12 cellular contexts compared by ENCODE assay signal in the genomic region with DNA sequence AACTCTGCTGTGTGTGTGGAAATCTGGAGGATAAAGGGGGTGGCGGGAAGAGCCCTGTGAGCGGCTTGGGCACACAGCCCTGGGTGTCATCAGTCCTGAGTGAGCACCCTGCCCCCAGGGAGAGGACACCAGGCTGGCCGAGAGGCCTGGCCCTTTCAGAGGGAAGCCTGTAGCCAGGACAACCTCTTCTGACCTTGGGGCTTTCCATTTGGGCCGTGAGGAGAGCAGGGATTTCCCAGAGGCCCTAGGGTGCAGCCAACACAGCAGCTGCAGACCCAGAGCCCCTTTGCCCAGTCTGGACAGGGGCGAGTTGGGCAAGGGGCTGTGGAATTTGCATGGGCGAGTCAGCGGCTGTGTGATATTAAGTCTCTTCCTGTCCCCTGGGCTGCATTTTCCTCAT.
"Had no signal": no experiment of that assay in that cellular context is flagged by ENCODE, and none has a peak within 500 bp of the region (broad histone marks: within the 10 kb centered on the region; RNA-seq: fewer than 3 reads in every experiment).

No MANE protein-coding gene starts in this region.

- H3K27me3 ChIP-seq: tibial artery, uterus had no signal

- H3K9me3 Mint-ChIP-seq: activated T-helper 1 cell treated with anti-CD3 and anti-CD28 coated beads, Interleukin-12 subunit alpha, Interleukin-12 subunit beta, Interleukin-2, Interleukin-4 antibody, amounts not matched to agents 30 ng/mL and 10 ng/mL and 1 ng/mL, durations not matched to agents 14 hours and 24 hours and 36 hours; brain; dendritic cell treated with granulocyte-macrophage colony-stimulating factor and Interleukin-4, amounts not matched to agents 40 ng/mL and 50 ng/mL, for 4 days; nephron progenitor cell had no signal

- H3K4me3 ChIP-seq: skin epidermis, tibial artery, uterus had no signal

- H3K4me3 Mint-ChIP-seq: activated T-helper 1 cell treated with anti-CD3 and anti-CD28 coated beads, Interleukin-12 subunit alpha, Interleukin-12 subunit beta, Interleukin-2, Interleukin-4 antibody, amounts not matched to agents 30 ng/mL and 10 ng/mL and 1 ng/mL, durations not matched to agents 14 hours and 24 hours and 36 hours; brain; dendritic cell treated with granulocyte-macrophage colony-stimulating factor and Interleukin-4, amounts not matched to agents 40 ng/mL and 50 ng/mL, for 4 days; nephron progenitor cell had no signal

- DNase-seq: activated CD4-positive, CD25-positive, alpha-beta regulatory T cell treated with anti-CD3 and anti-CD28 coated beads, Interleukin-2, amount 50 U/mL, for 72 hours; activated naive CD4-positive, alpha-beta T cell treated with Interleukin-2 at 50 U/mL for 16 hours; amniotic stem cell; left cardiac atrium; nephron progenitor cell; T-helper 9 cell; tibial artery; uterus had no signal

- H3K27ac ChIP-seq: skin epidermis, tibial artery, uterus had no signal

- H3K27me3 Mint-ChIP-seq: dendritic cell treated with granulocyte-macrophage colony-stimulating factor and Interleukin-4, amounts not matched to agents 40 ng/mL and 50 ng/mL, for 4 days had no signal

- H3K9me3 ChIP-seq: tibial artery, uterus had no signal

- H3K27ac Mint-ChIP-seq: activated T-helper 1 cell treated with anti-CD3 and anti-CD28 coated beads, Interleukin-12 subunit alpha, Interleukin-12 subunit beta, Interleukin-2, Interleukin-4 antibody, amounts not matched to agents 30 ng/mL and 10 ng/mL and 1 ng/mL, durations not matched to agents 14 hours and 24 hours and 36 hours; dendritic cell treated with granulocyte-macrophage colony-stimulating factor and Interleukin-4, amounts not matched to agents 40 ng/mL and 50 ng/mL, for 4 days; nephron progenitor cell had no signal

- H3K4me1 Mint-ChIP-seq: brain had no signal

- H3K36me3 ChIP-seq: uterus had no signal
